ENCODE assay signal across 1 cellular context in the genomic region with DNA sequence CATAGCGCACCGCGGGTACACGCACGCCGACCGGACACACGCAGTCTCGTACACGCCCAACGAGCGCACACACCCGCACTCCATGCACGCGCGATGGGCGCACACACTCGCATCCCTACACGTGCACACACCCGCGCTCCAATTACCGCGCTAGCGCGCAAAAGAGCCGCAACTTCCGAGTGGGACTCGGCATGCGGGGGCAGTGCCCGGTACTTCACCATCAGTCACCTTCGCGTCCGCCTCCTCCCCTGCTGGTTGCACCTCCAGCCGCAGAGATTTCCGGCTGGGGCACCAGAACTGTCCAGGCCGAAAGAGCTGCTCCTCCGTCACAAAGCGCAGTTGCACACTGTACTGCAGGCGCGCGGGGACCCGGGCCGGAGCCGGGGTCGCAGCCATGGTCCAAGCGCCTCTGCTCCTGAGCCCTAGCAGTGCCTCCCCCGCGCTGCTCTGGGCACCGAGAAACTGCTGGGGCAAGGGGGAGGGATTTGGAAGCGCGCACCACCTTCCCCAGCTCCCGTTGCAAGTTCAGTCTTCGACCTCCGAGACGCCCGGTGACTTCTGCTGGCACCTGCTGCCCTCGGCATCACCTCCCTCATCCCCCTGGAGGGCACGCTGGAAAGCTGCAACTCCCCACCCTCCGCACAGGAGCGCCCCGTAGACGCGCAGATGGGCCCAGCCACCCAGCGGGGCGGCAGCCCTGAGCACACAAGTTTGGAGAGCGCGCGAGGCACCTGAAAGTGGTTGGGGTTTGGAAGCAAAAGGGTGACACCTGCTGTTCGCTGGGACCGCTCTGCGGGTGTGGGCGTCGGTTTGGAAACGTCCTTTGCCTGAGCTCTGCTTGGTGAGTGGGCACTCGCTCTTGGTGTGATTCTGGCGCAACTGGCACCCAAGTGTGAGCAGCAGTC.
TF ChIP-seq lines count a peak whose summit lies in the region.

No MANE protein-coding gene starts in this region.

TF ChIP-seq in HEK293, 187 proteins besides CTCF, POLR2A, EP300 and RAD21 (continued from another document):
- TF ChIP-seq, protein P1, sequence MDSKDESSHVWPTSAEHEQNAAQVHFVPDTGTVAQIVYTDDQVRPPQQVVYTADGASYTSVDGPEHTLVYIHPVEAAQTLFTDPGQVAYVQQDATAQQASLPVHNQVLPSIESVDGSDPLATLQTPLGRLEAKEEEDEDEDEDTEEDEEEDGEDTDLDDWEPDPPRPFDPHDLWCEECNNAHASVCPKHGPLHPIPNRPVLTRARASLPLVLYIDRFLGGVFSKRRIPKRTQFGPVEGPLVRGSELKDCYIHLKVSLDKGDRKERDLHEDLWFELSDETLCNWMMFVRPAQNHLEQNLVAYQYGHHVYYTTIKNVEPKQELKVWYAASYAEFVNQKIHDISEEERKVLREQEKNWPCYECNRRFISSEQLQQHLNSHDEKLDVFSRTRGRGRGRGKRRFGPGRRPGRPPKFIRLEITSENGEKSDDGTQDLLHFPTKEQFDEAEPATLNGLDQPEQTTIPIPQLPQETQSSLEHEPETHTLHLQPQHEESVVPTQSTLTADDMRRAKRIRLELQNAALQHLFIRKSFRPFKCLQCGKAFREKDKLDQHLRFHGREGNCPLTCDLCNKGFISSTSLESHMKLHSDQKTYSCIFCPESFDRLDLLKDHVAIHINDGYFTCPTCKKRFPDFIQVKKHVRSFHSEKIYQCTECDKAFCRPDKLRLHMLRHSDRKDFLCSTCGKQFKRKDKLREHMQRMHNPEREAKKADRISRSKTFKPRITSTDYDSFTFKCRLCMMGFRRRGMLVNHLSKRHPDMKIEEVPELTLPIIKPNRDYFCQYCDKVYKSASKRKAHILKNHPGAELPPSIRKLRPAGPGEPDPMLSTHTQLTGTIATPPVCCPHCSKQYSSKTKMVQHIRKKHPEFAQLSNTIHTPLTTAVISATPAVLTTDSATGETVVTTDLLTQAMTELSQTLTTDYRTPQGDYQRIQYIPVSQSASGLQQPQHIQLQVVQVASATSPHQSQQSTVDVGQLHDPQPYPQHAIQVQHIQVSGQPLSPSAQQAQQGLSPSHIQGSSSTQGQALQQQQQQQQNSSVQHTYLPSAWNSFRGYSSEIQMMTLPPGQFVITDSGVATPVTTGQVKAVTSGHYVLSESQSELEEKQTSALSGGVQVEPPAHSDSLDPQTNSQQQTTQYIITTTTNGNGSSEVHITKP (tag by site-specific recombination; IDR thresholded peaks at IDR 0.05), result peak; percentile 99
- TF ChIP-seq, protein P2, sequence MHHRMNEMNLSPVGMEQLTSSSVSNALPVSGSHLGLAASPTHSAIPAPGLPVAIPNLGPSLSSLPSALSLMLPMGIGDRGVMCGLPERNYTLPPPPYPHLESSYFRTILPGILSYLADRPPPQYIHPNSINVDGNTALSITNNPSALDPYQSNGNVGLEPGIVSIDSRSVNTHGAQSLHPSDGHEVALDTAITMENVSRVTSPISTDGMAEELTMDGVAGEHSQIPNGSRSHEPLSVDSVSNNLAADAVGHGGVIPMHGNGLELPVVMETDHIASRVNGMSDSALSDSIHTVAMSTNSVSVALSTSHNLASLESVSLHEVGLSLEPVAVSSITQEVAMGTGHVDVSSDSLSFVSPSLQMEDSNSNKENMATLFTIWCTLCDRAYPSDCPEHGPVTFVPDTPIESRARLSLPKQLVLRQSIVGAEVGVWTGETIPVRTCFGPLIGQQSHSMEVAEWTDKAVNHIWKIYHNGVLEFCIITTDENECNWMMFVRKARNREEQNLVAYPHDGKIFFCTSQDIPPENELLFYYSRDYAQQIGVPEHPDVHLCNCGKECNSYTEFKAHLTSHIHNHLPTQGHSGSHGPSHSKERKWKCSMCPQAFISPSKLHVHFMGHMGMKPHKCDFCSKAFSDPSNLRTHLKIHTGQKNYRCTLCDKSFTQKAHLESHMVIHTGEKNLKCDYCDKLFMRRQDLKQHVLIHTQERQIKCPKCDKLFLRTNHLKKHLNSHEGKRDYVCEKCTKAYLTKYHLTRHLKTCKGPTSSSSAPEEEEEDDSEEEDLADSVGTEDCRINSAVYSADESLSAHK (tag by site-specific recombination; IDR thresholded peaks at IDR 0.05), result peak; percentile 99
- peak; percentile 47; the same call in 1 of the 2 replicates for TF ChIP-seq ZNF561 (tag by site-specific recombination; IDR thresholded peaks at IDR 0.05; ENCODE audit: borderline replicate concordance)
- no peak for TF ChIP-seq ZNF133 (tag by site-specific recombination; IDR thresholded peaks at IDR 0.05)
- TF ChIP-seq, protein P3, sequence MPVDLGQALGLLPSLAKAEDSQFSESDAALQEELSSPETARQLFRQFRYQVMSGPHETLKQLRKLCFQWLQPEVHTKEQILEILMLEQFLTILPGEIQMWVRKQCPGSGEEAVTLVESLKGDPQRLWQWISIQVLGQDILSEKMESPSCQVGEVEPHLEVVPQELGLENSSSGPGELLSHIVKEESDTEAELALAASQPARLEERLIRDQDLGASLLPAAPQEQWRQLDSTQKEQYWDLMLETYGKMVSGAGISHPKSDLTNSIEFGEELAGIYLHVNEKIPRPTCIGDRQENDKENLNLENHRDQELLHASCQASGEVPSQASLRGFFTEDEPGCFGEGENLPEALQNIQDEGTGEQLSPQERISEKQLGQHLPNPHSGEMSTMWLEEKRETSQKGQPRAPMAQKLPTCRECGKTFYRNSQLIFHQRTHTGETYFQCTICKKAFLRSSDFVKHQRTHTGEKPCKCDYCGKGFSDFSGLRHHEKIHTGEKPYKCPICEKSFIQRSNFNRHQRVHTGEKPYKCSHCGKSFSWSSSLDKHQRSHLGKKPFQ (tag by site-specific recombination; IDR thresholded peaks at IDR 0.05), result peak; percentile 42; the same call in 1 of the 2 replicates
- TF ChIP-seq, protein P4, sequence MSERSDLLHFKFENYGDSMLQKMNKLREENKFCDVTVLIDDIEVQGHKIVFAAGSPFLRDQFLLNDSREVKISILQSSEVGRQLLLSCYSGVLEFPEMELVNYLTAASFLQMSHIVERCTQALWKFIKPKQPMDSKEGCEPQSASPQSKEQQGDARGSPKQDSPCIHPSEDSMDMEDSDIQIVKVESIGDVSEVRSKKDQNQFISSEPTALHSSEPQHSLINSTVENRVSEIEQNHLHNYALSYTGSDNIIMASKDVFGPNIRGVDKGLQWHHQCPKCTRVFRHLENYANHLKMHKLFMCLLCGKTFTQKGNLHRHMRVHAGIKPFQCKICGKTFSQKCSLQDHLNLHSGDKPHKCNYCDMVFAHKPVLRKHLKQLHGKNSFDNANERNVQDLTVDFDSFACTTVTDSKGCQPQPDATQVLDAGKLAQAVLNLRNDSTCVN (tag by site-specific recombination; optimal IDR thresholded peaks at IDR 0.05), result peak; percentile 65
- TF ChIP-seq, protein P5, sequence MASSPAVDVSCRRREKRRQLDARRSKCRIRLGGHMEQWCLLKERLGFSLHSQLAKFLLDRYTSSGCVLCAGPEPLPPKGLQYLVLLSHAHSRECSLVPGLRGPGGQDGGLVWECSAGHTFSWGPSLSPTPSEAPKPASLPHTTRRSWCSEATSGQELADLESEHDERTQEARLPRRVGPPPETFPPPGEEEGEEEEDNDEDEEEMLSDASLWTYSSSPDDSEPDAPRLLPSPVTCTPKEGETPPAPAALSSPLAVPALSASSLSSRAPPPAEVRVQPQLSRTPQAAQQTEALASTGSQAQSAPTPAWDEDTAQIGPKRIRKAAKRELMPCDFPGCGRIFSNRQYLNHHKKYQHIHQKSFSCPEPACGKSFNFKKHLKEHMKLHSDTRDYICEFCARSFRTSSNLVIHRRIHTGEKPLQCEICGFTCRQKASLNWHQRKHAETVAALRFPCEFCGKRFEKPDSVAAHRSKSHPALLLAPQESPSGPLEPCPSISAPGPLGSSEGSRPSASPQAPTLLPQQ (tag by site-specific recombination; IDR thresholded peaks at IDR 0.05), result peak; percentile 95
